Comparison of ENCODE assay signal across 1 cellular context in the genomic region with DNA sequence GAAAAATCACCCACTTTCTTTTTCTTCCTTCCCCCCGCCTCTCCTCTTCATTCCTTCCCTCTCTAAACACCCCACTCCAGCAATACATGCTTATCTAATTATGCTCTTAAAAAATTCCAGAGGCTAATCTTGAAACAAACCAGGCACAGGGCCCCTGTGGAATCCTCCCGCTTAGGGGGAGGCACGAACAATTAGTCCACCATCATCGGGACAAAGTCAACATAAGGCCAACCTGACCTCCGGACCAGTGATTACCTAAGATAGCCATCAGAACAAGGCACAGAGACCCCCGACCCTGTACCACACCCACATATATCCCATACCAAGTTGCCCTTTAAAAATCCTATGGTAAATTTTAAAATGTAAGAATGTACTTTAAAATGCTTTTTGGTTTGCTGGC.
TF ChIP-seq lines count a peak whose summit lies in the region.

No MANE protein-coding gene starts in this region.

TF ChIP-seq in SK-N-SH, 30 proteins besides CTCF, POLR2A, EP300 and RAD21 (continued from another document):
- TF ChIP-seq, protein P1, sequence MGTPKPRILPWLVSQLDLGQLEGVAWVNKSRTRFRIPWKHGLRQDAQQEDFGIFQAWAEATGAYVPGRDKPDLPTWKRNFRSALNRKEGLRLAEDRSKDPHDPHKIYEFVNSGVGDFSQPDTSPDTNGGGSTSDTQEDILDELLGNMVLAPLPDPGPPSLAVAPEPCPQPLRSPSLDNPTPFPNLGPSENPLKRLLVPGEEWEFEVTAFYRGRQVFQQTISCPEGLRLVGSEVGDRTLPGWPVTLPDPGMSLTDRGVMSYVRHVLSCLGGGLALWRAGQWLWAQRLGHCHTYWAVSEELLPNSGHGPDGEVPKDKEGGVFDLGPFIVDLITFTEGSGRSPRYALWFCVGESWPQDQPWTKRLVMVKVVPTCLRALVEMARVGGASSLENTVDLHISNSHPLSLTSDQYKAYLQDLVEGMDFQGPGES (IDR thresholded peaks at IDR 0.05; ENCODE audit: low read depth, low read length) = no peak
- TF ChIP-seq TAF1 (IDR thresholded peaks at IDR 0.05; ENCODE audit: borderline replicate concordance, low read depth, low read length) (no peak), MEF2A (IDR thresholded peaks at IDR 0.05; ENCODE audit: borderline replicate concordance, low read depth) (no peak)
- TF ChIP-seq, protein P2, sequence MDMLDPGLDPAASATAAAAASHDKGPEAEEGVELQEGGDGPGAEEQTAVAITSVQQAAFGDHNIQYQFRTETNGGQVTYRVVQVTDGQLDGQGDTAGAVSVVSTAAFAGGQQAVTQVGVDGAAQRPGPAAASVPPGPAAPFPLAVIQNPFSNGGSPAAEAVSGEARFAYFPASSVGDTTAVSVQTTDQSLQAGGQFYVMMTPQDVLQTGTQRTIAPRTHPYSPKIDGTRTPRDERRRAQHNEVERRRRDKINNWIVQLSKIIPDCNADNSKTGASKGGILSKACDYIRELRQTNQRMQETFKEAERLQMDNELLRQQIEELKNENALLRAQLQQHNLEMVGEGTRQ (IDR thresholded peaks at IDR 0.05; ENCODE audit: borderline replicate concordance, low read depth, low read length) = no peak
